ENCODE assay signal across 8 cellular contexts in the genomic region with DNA sequence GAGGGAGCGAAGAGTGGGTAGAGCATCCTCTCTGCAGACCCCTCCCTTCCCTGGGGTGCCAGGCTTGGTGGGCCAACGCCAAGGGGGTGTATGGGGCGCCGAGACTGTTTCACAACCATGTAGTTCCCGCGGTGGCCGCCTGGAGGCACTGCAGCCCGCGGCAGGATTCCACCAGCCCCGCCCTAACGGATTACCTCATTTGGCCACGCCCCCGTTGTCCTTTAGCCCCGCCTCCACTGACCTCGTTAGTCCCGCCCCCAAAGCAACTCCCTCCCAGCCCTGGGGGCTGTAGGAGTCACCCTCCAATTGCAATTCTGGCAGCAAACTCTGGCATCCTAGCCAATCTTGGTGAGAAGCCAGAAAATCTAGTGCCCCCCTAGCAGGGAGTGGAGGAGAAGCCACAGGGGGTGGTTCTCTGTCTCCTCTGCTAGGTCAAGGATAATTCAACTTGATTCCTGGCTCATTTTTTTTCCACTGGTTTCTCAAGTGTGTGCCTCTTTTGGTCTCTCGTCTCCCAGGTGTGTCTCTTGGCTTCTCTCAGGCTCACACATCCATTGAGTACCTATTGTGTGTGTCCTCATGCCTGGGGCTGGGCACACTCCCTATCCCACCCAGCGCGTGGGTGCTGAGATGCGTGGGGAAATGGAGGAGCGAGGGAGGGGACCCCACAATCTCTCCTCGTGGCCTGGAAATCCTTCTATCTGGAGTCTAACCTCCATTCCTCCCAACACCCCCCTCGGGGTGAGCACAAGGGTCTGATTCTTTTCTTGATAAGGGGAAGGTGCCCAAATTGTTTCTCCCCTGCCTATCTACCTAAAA.
DNase-seq lines count a peak whose midpoint lies in the region; ATAC-seq lines count a peak whose summit lies in the region.

No MANE protein-coding gene starts in this region.

- no peak overlapping the region for H3K27ac Mint-ChIP-seq in central memory CD8-positive, alpha-beta T cell (ENCODE audit: low read depth)

- DNase-seq in NCI-H146 (lab: John Stamatoyannopoulos, UW) (peak; percentile 26), NCI-H146 treated with DMSO at 0.1 percent for 48 hours (lab: John Stamatoyannopoulos, UW; ENCODE audit: unreplicated experiment) (no peak), NCI-H1105 (lab: John Stamatoyannopoulos, UW) (peak; percentile 60), kidney tubule cell (ENCODE audit: low spot score) (peak; percentile 60)
- DNase-seq in activated CD4-positive, alpha-beta T cell treated with anti-CD3 and anti-CD28 coated beads for 1 hour = peak; percentile 71
- DNase-seq in central memory CD8-positive, alpha-beta T cell (ENCODE audit: low spot score in 2 of 2) = peak; percentile 72 to 85
- DNase-seq in stimulated activated CD4-positive, alpha-beta T cell treated with anti-CD3 and anti-CD28 coated beads, Interleukin-2, amount 100 ng/mL, for 4 hours (ENCODE audit: low read depth) = peak; percentile 68

- H3K9me3 Mint-ChIP-seq in central memory CD8-positive, alpha-beta T cell = no peaks in the 10 kb centered on the region

- ATAC-seq in central memory CD8-positive, alpha-beta T cell (replicated peaks; ENCODE audit: extremely low read depth, poor library complexity, severe bottlenecking) = peak; percentile 45
- ATAC-seq in GM19324 (IDR thresholded peaks at IDR 0.05; ENCODE audit: low FRiP score, unreplicated experiment) = no peak

- H3K27me3 Mint-ChIP-seq in central memory CD8-positive, alpha-beta T cell = peaks cover 66% of the 10 kb centered on the region

- no peaks in the 10 kb centered on the region for H3K36me3 Mint-ChIP-seq in central memory CD8-positive, alpha-beta T cell (ENCODE audit: insufficient read depth)

- H3K4me3 Mint-ChIP-seq in central memory CD8-positive, alpha-beta T cell = no peak overlapping the region

- peaks cover 40% of the 10 kb centered on the region for H3K4me1 Mint-ChIP-seq in central memory CD8-positive, alpha-beta T cell
